8 cellular contexts compared by ENCODE assay signal in the genomic region with DNA sequence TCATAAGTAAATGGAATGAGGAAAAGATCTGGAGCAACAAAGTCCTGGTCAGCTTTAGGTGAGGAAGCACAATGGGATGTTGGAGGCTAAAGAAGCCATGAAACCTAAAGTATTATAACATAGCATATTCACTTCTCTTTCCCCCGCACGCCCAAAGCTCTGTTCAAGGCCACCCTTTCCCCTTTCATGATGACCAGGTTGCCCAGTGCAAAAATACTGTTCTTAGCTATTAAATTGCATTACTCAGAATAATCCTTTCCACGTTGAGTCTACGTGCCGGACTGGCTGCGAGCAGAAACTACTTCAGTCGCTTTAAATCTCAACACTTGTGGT. TPM values are rescaled to one million over a fixed set of nuclear protein-coding genes. Genes with fewer than 3 reads are reported as not detected.
DNase-seq lines count a peak whose midpoint lies in the region; ATAC-seq, FAIRE-seq and TF ChIP-seq lines count a peak whose summit lies in the region.

No MANE protein-coding gene starts in this region.

- no peak for FAIRE-seq in GM12891 (lab: Jason Lieb, UNC)

- CTCF ChIA-PET in RWPE1 (lab: Yijun Ruan, JAX) = interaction anchor here (0.8 to 5.1 kb wide), 7 partner anchors 30 to 364 kb away, joined by 3 to 59 read pairs (median 7); no protein-coding TSS in a partner anchor

- H3K9ac ChIP-seq in fibroblast of lung (ENCODE audit: insufficient read depth, low read length) = no peak overlapping the region
- H3K9ac ChIP-seq in rectal smooth muscle tissue (ENCODE audit: low read length) = peak overlapping the region; percentile 45

- no peaks in the 10 kb centered on the region for H3K9me3 ChIP-seq in fibroblast of lung (ENCODE audit: control insufficient read depth, insufficient read depth, low read depth, low read length)

- peak; percentile 71; the same call in 1 of the 2 replicates for TF ChIP-seq POLR2A in GM12891 (IDR thresholded peaks at IDR 0.05; ENCODE audit: low read depth, low read length)

- TF ChIP-seq CTCF in RWPE1 (conservative IDR thresholded peaks at IDR 0.05; ENCODE audit: low read depth) (no peak), fibroblast of lung (conservative IDR thresholded peaks at IDR 0.05 in 1 of 2, IDR thresholded peaks at IDR 0.05 in 1 of 2; ENCODE audit: low read depth in 1 of 2, low read length in 2 of 2) (no peak)

- peak overlapping the region; percentile 94 for H3K27ac ChIP-seq in RWPE1
- H3K27ac ChIP-seq in fibroblast of lung (ENCODE audit: insufficient read depth, low read length) = peak overlapping the region; percentile 86
- H3K27ac ChIP-seq in rectal smooth muscle tissue (ENCODE audit: low read depth, low read length) = peak overlapping the region; percentile 89

- no peaks in the 10 kb centered on the region for H3K27me3 ChIP-seq in fibroblast of lung (ENCODE audit: control insufficient read depth, insufficient read depth, low read length)
- H3K27me3 ChIP-seq in rectal smooth muscle tissue (ENCODE audit: control insufficient read depth, insufficient read depth, low read length) = no peaks in the 10 kb centered on the region

- DNase-seq in GM12891 (ENCODE audit: insufficient read length, low spot score) = no peak
- DNase-seq in RWPE1 (ENCODE audit: low spot score) = no peak
- DNase-seq in fibroblast of lung (ENCODE audit: low read depth in 2 of 2) = no peak
- DNase-seq in GM19238 (ENCODE audit: insufficient read length, low spot score) = no peak
- no peak for DNase-seq in NCI-H128 (lab: John Stamatoyannopoulos, UW; ENCODE audit: unreplicated experiment)
- DNase-seq in SKM-1 (lab: John Stamatoyannopoulos, UW; ENCODE audit: unreplicated experiment) = no peak

- peak overlapping the region; percentile 91 for H3K4me2 ChIP-seq in fibroblast of lung (ENCODE audit: extremely low read depth, insufficient read depth, low read length)

- no peak overlapping the region for H2AFZ ChIP-seq in fibroblast of lung (ENCODE audit: low read length)

- H3K36me3 ChIP-seq in fibroblast of lung (ENCODE audit: control insufficient read depth, insufficient read depth, low read length) (no peaks in the 10 kb centered on the region), rectal smooth muscle tissue (ENCODE audit: control insufficient read depth, insufficient read depth, low read length) (no peaks in the 10 kb centered on the region)

- POLR2A ChIA-PET in RWPE1 (lab: Yijun Ruan, JAX; ENCODE audit: low non-redundant PET) = interaction anchor here (0.6 to 1.7 kb wide), 7 partner anchors 10 to 131 kb away, joined by 3 to 5 read pairs (median 3); no protein-coding TSS in a partner anchor

- ATAC-seq in HG03135 (IDR thresholded peaks at IDR 0.05; ENCODE audit: unreplicated experiment) = no peak

- H3K79me2 ChIP-seq in fibroblast of lung (ENCODE audit: control insufficient read depth, insufficient read depth, low read length) = peaks cover 32% of the 10 kb centered on the region

- H3K4me3 ChIP-seq in fibroblast of lung (replicated peaks in 1 of 4; ENCODE audit: control extremely low read depth in 1 of 4, insufficient read depth in 1 of 4, low read depth in 3 of 4, low read length in 4 of 4) = peak overlapping the region; percentile 5 to 85 (median 52)
- H3K4me3 ChIP-seq in rectal smooth muscle tissue (ENCODE audit: low read length) = peak overlapping the region; percentile 90

- H3K4me1 ChIP-seq in fibroblast of lung (ENCODE audit: control insufficient read depth, extremely low read depth, insufficient read depth, low read length) = peaks cover 21% of the 10 kb centered on the region
- peaks cover 26% of the 10 kb centered on the region for H3K4me1 ChIP-seq in rectal smooth muscle tissue (ENCODE audit: control insufficient read depth, insufficient read depth, low read length)

- no peaks in the 10 kb centered on the region for H4K20me1 ChIP-seq in fibroblast of lung (ENCODE audit: control insufficient read depth, extremely low read depth, insufficient read depth, low read length)

TF ChIP-seq in GM12891, 5 proteins besides CTCF, POLR2A, EP300 and RAD21:
- TF ChIP-seq PAX5 (IDR thresholded peaks at IDR 0.05; ENCODE audit: insufficient read depth, low read length, severe bottlenecking) = no peak
- peak; percentile 3; the same call in 1 of the 2 replicates for TF ChIP-seq SPI1 (IDR thresholded peaks at IDR 0.05; ENCODE audit: low read depth, low read length)
- TF ChIP-seq POU2F2 (IDR thresholded peaks at IDR 0.05; ENCODE audit: low read depth, low read length) = 0 out of 2 replicates have a peak, but pooled peaks have one; percentile 5
- peak; percentile 45; the same call in 1 of the 2 replicates for TF ChIP-seq TAF1 (IDR thresholded peaks at IDR 0.05; ENCODE audit: low read depth, low read length)
- TF ChIP-seq POLR2AphosphoS5 (IDR thresholded peaks at IDR 0.05; ENCODE audit: low read depth, low read length) = no peak
TF ChIP-seq in GM12891: peak in this region for 3.

RNA-seq across cellular contexts. Expression of gene MAPKBP1, which starts 0.6 kb away (rescaled TPM):
- polyA plus RNA-seq in GM12891 (2012; ENCODE audit: low read depth, missing spikeins) = 7.0 TPM
- 12.6 and 20.8 TPM in 2 replicates for total RNA-seq in fibroblast of lung
- 2.8 and 3.8 TPM in 2 replicates for polyA plus RNA-seq in fibroblast of lung
- 7.5 TPM in 2 replicates for polyA plus RNA-seq in fibroblast of lung (2012)
- 79.2 and 109 TPM in 2 replicates for polyA minus RNA-seq in fibroblast of lung (ENCODE audit: low replicate concordance)

RNA-seq across cellular contexts. Expression of gene JMJD7, which starts 54.2 kb away (rescaled TPM):
- 3.8 TPM for polyA plus RNA-seq in GM12891 (2012; ENCODE audit: low read depth, missing spikeins)
- total RNA-seq in fibroblast of lung = 3.6 and 4.0 TPM in 2 replicates
- 2.2 and 4.8 TPM in 2 replicates for polyA plus RNA-seq in fibroblast of lung
- polyA plus RNA-seq in fibroblast of lung (2012) = 3.7 and 7.7 TPM in 2 replicates
- 4.8 and 5.4 TPM in 2 replicates for polyA minus RNA-seq in fibroblast of lung (ENCODE audit: low replicate concordance)
